In the genomic region with DNA sequence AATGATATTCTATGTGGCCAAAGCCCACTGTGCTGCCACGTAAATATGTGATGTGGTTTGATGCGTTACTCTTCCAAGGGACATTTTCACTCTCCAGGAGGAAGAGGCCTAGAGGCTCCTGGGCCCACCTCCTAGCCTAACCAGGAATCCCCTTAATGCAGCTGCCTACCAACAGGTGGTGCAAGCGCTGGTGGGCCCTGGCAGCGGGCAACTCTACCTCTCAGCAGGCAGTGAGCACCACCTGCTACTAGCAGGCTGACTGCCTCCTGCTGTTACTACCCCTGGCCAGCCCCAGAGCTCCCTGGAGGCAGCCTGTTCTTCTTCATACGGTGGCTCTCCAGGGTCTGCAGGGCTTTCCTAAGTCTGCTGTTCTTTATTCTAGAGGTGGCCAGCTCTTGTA, we compare ENCODE assay signal across 2 cellular contexts.
TF ChIP-seq lines count a peak whose summit lies in the region.

No MANE protein-coding gene starts in this region.

TF ChIP-seq in GM23338, 12 proteins besides CTCF, POLR2A, EP300 and RAD21 (continued from another document):
- TF ChIP-seq, protein P1, sequence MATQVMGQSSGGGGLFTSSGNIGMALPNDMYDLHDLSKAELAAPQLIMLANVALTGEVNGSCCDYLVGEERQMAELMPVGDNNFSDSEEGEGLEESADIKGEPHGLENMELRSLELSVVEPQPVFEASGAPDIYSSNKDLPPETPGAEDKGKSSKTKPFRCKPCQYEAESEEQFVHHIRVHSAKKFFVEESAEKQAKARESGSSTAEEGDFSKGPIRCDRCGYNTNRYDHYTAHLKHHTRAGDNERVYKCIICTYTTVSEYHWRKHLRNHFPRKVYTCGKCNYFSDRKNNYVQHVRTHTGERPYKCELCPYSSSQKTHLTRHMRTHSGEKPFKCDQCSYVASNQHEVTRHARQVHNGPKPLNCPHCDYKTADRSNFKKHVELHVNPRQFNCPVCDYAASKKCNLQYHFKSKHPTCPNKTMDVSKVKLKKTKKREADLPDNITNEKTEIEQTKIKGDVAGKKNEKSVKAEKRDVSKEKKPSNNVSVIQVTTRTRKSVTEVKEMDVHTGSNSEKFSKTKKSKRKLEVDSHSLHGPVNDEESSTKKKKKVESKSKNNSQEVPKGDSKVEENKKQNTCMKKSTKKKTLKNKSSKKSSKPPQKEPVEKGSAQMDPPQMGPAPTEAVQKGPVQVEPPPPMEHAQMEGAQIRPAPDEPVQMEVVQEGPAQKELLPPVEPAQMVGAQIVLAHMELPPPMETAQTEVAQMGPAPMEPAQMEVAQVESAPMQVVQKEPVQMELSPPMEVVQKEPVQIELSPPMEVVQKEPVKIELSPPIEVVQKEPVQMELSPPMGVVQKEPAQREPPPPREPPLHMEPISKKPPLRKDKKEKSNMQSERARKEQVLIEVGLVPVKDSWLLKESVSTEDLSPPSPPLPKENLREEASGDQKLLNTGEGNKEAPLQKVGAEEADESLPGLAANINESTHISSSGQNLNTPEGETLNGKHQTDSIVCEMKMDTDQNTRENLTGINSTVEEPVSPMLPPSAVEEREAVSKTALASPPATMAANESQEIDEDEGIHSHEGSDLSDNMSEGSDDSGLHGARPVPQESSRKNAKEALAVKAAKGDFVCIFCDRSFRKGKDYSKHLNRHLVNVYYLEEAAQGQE (IDR thresholded peaks at IDR 0.05; ENCODE audit: unreplicated experiment), result no peak

TF ChIP-seq in HEK293, 187 proteins besides CTCF, POLR2A, EP300 and RAD21 (continued from another document):
- TF ChIP-seq, protein P2, sequence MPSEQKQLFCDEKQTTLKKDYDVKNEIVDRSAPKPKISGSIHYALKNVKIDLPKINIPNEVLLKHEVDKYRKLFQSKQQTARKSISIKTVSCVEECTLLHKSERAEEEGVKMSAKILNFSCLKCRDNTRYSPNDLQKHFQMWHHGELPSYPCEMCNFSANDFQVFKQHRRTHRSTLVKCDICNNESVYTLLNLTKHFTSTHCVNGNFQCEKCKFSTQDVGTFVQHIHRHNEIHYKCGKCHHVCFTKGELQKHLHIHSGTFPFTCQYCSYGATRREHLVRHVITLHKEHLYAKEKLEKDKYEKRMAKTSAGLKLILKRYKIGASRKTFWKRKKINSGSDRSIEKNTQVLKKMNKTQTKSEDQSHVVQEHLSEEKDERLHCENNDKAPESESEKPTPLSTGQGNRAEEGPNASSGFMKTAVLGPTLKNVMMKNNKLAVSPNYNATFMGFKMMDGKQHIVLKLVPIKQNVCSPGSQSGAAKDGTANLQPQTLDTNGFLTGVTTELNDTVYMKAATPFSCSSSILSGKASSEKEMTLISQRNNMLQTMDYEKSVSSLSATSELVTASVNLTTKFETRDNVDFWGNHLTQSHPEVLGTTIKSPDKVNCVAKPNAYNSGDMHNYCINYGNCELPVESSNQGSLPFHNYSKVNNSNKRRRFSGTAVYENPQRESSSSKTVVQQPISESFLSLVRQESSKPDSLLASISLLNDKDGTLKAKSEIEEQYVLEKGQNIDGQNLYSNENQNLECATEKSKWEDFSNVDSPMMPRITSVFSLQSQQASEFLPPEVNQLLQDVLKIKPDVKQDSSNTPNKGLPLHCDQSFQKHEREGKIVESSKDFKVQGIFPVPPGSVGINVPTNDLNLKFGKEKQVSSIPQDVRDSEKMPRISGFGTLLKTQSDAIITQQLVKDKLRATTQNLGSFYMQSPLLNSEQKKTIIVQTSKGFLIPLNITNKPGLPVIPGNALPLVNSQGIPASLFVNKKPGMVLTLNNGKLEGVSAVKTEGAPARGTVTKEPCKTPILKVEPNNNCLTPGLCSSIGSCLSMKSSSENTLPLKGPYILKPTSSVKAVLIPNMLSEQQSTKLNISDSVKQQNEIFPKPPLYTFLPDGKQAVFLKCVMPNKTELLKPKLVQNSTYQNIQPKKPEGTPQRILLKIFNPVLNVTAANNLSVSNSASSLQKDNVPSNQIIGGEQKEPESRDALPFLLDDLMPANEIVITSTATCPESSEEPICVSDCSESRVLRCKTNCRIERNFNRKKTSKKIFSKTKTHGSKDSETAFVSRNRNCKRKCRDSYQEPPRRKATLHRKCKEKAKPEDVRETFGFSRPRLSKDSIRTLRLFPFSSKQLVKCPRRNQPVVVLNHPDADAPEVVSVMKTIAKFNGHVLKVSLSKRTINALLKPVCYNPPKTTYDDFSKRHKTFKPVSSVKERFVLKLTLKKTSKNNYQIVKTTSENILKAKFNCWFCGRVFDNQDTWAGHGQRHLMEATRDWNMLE (tag by site-specific recombination; conservative IDR thresholded peaks at IDR 0.05; ENCODE audit: low read depth), result no peak
